Comparison of ENCODE assay signal across 1 cellular context in the genomic region with DNA sequence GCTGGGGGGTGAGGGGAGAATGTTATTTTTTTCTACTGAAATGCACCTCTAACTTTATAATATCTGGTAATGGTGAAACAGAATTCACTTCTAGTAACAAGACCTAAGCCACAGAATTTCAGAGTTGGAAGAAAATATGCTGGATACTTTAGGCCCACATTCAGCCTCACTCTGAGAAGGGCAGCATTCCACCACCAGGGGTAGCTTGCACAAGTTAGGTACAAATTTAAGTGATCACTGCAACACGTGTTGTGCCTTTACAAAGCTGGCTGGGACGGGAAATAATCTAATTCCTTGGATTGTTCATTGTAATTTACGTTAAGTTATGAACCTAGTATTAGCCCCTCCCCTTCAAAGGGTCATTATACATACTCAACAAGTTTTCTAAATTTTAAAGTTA.
TF ChIP-seq lines count a peak whose summit lies in the region.

No MANE protein-coding gene starts in this region.

TF ChIP-seq in A549, 52 proteins besides CTCF, POLR2A, EP300 and RAD21 (continued from another document):
- TF ChIP-seq, protein P1, sequence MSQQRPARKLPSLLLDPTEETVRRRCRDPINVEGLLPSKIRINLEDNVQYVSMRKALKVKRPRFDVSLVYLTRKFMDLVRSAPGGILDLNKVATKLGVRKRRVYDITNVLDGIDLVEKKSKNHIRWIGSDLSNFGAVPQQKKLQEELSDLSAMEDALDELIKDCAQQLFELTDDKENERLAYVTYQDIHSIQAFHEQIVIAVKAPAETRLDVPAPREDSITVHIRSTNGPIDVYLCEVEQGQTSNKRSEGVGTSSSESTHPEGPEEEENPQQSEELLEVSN (IDR thresholded peaks at IDR 0.05; ENCODE audit: borderline replicate concordance, low read depth) = no peak
- TF ChIP-seq, protein P2, sequence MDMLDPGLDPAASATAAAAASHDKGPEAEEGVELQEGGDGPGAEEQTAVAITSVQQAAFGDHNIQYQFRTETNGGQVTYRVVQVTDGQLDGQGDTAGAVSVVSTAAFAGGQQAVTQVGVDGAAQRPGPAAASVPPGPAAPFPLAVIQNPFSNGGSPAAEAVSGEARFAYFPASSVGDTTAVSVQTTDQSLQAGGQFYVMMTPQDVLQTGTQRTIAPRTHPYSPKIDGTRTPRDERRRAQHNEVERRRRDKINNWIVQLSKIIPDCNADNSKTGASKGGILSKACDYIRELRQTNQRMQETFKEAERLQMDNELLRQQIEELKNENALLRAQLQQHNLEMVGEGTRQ (IDR thresholded peaks at IDR 0.05) = no peak
- TF ChIP-seq FOSL2 (IDR thresholded peaks at IDR 0.05) (no peak), FOSL2 (CRISPR knock-in tag; IDR thresholded peaks at IDR 0.05) (no peak), FOXS1 (CRISPR knock-in tag; IDR thresholded peaks at IDR 0.05) (no peak), ZSCAN20 (CRISPR knock-in tag; IDR thresholded peaks at IDR 0.05) (no peak), RFX5 (IDR thresholded peaks at IDR 0.05) (no peak), ZC3H11A (IDR thresholded peaks at IDR 0.05) (no peak)
